ENCODE assay signal across 1 cellular context in the genomic region with DNA sequence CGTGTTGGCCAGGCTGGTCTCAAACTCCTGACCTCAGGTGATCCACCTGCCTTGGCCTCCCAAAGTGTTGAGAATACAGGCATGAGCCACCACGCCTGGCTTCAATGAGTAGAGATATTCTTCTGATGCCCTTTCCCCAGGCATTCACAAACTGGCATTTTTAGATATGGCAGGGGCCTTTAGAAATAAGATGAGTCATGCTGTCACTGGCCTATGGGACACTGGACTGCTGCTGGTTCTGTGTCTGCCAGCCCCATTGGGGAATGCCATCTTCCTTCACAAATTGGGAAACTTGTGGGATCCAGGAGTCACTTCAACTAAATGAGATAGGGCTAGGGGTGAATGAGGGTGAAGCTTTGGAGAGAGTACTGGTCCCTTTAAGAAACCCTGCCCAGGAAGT.
TF ChIP-seq lines count a peak whose summit lies in the region.

No MANE protein-coding gene starts in this region.

TF ChIP-seq in HCT116, 20 proteins besides CTCF, POLR2A, EP300 and RAD21 (continued from another document):
- TF ChIP-seq, protein P1, sequence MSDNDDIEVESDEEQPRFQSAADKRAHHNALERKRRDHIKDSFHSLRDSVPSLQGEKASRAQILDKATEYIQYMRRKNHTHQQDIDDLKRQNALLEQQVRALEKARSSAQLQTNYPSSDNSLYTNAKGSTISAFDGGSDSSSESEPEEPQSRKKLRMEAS (IDR thresholded peaks at IDR 0.05): no peak
- TF ChIP-seq, protein P2, sequence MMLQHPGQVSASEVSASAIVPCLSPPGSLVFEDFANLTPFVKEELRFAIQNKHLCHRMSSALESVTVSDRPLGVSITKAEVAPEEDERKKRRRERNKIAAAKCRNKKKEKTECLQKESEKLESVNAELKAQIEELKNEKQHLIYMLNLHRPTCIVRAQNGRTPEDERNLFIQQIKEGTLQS (IDR thresholded peaks at IDR 0.05): no peak
- TF ChIP-seq CEBPB (IDR thresholded peaks at IDR 0.05; ENCODE audit: low read depth): no peak
